In genomic region chr11:112334381-112334780, GRCh38 we compare ENCODE assay signal across 31 cellular contexts.
DNase-seq lines count a peak whose midpoint lies in the region; ATAC-seq and TF ChIP-seq lines count a peak whose summit lies in the region.
"Had no signal": no experiment of that assay in that cellular context is flagged by ENCODE, and none has a peak within 500 bp of the region (broad histone marks: within the 10 kb centered on the region; RNA-seq: fewer than 3 reads in every experiment).

No MANE protein-coding gene starts in this region.

- peaks cover 2% of the 10 kb centered on the region for H3K9me3 Mint-ChIP-seq in MCF 10A (ENCODE audit: unreplicated experiment)
- no peaks in the 10 kb centered on the region for H3K9me3 Mint-ChIP-seq in activated CD8-positive, alpha-beta T cell treated with anti-CD3 and anti-CD28 coated beads, Interleukin-2, amount 10 ng/mL, durations not matched to agents 7 days and 5 days (ENCODE audit: insufficient read depth)

- peak; percentile 75 for DNase-seq in MCF 10A (ENCODE audit: unreplicated experiment)
- DNase-seq in breast epithelium (ENCODE audit: low spot score in 2 of 2) = no peak
- DNase-seq in PC-9 = peak; percentile 14 to 39
- DNase-seq in esophagus squamous epithelium (lab: John Stamatoyannopoulos, UW) = no peak
- DNase-seq in NK-92 (lab: John Stamatoyannopoulos, UW; ENCODE audit: unreplicated experiment) = no peak
- DNase-seq in body of pancreas = no peak
- DNase-seq in NCI-H1417 (lab: John Stamatoyannopoulos, UW) = no peak
- no peak for DNase-seq in activated CD8-positive, alpha-beta T cell treated with anti-CD3 and anti-CD28 coated beads, Interleukin-2, amount 10 ng/mL, durations not matched to agents 7 days and 5 days
- DNase-seq: activated CD4-positive, alpha-beta T cell treated with anti-CD3 and anti-CD28 coated beads, Interleukin-2, amount 50 U/mL, for 4 hours; activated naive CD4-positive, alpha-beta T cell; activated T-cell treated with anti-CD3 and anti-CD28 coated beads, Interleukin-2, amount 50 U/mL, for 72 hours; AML-193; CD8-positive, alpha-beta T cell; cerebellar nuclear complex; H7; hippocampal formation; NCI-H1436; NCI-H2081; NCI-H345; NCI-H82; right cardiac atrium; stimulated activated CD4-positive, alpha-beta T cell treated with anti-CD3 and anti-CD28 coated beads, Interleukin-1b, Interleukin-23, amount 100 ng/mL, for 48 hours; stimulated activated naive CD8-positive, alpha-beta T cell treated with anti-CD3 and anti-CD28 coated beads, Interleukin-15, Interleukin-2, amounts not matched to agents 100 U/mL and 50 U/mL, for 24 hours; testis; uterus had no signal

- no peaks in the 10 kb centered on the region for H3K4me1 ChIP-seq in breast epithelium
- no peaks in the 10 kb centered on the region for H3K4me1 ChIP-seq in PC-9 (replicated peaks; ENCODE audit: insufficient read depth)
- peaks cover 0 to 21% (median 5%) of the 10 kb centered on the region in 3 donors for H3K4me1 ChIP-seq in esophagus squamous epithelium
- H3K4me1 ChIP-seq in body of pancreas = no peaks in the 10 kb centered on the region
- H3K4me1 ChIP-seq: A549, testis, uterus had no signal

- TF ChIP-seq POLR2A in breast epithelium (IDR thresholded peaks at IDR 0.05) (no peak), esophagus squamous epithelium (IDR thresholded peaks at IDR 0.05) (no peak), body of pancreas (IDR thresholded peaks at IDR 0.05) (no peak)

- H3K4me3 Mint-ChIP-seq in MCF 10A (ENCODE audit: unreplicated experiment) = no peak overlapping the region
- H3K4me3 Mint-ChIP-seq in activated CD8-positive, alpha-beta T cell treated with anti-CD3 and anti-CD28 coated beads, Interleukin-2, amount 10 ng/mL, durations not matched to agents 7 days and 5 days = no peak overlapping the region
- H3K4me3 Mint-ChIP-seq: activated T-cell treated with anti-CD3 and anti-CD28 coated beads, Interleukin-2, amount 50 U/mL, for 72 hours; CD8-positive, alpha-beta T cell; memory B cell had no signal

- BruUV-seq in MCF 10A (replicated peaks; lab: Mats Ljungman, UMichigan) (no TSS peak), PC-9 (replicated peaks; lab: Mats Ljungman, UMichigan) (no TSS peak)

- TF ChIP-seq CTCF in MCF 10A (IDR thresholded peaks at IDR 0.05; ENCODE audit: unreplicated experiment) (no peak), breast epithelium (IDR thresholded peaks at IDR 0.05) (no peak), PC-9 (conservative IDR thresholded peaks at IDR 0.05) (no peak), esophagus squamous epithelium (IDR thresholded peaks at IDR 0.05) (no peak), body of pancreas (IDR thresholded peaks at IDR 0.05) (no peak)

- H3K27me3 Mint-ChIP-seq in MCF 10A (ENCODE audit: insufficient read depth, unreplicated experiment) = peaks cover 62% of the 10 kb centered on the region
- H3K27me3 Mint-ChIP-seq in activated CD8-positive, alpha-beta T cell treated with anti-CD3 and anti-CD28 coated beads, Interleukin-2, amount 10 ng/mL, durations not matched to agents 7 days and 5 days (ENCODE audit: low read depth) = no peaks in the 10 kb centered on the region

- H3K27ac Mint-ChIP-seq in MCF 10A (ENCODE audit: low read depth, unreplicated experiment) = no peak overlapping the region
- H3K27ac Mint-ChIP-seq in activated CD8-positive, alpha-beta T cell treated with anti-CD3 and anti-CD28 coated beads, Interleukin-2, amount 10 ng/mL, durations not matched to agents 7 days and 5 days = no peak overlapping the region
- H3K27ac Mint-ChIP-seq: activated T-cell treated with anti-CD3 and anti-CD28 coated beads, Interleukin-2, amount 50 U/mL, for 72 hours; CD8-positive, alpha-beta T cell; memory B cell had no signal

- H2AFZ ChIP-seq in PC-9 = no peak overlapping the region

- H3K36me3 Mint-ChIP-seq in MCF 10A (ENCODE audit: insufficient read depth, unreplicated experiment) = peaks cover 6% of the 10 kb centered on the region
- H3K36me3 Mint-ChIP-seq in activated CD8-positive, alpha-beta T cell treated with anti-CD3 and anti-CD28 coated beads, Interleukin-2, amount 10 ng/mL, durations not matched to agents 7 days and 5 days (ENCODE audit: low read depth) = no peaks in the 10 kb centered on the region

- H3K4me2 ChIP-seq in PC-9 = no peak overlapping the region
- H3K4me2 ChIP-seq: A549, KMS-11, smooth muscle cell had no signal

- no peaks in the 10 kb centered on the region for H3K79me2 ChIP-seq in PC-9 (ENCODE audit: low read depth)

- no peak for ATAC-seq in body of pancreas
- ATAC-seq in activated CD8-positive, alpha-beta T cell treated with anti-CD3 and anti-CD28 coated beads, Interleukin-2, amount 10 ng/mL, durations not matched to agents 7 days and 5 days = no peak
- ATAC-seq: A549; activated T-cell treated with anti-CD3 and anti-CD28 coated beads, Interleukin-2, amount 50 U/mL, for 72 hours; CD8-positive, alpha-beta T cell; left lobe of liver; right cardiac atrium; stimulated activated naive CD8-positive, alpha-beta T cell treated with anti-CD3 and anti-CD28 coated beads, Interleukin-15, Interleukin-2, amounts not matched to agents 100 U/mL and 50 U/mL, for 24 hours had no signal

- H4K20me1 ChIP-seq in PC-9 (ENCODE audit: insufficient read depth) = no peaks in the 10 kb centered on the region

- 15 to 19% methylated on average over 4 of the region's 4 CpGs for WGBS in esophagus squamous epithelium, 2 donors
- 61 to 62% methylated on average over 3 to 4 of the region's 4 CpGs for WGBS in body of pancreas, 2 donors

- intact Hi-C loops in MCF 10A (cut with micrococcal nuclease) = no loop called here
- intact Hi-C loops in breast epithelium (cut with DNase I; ENCODE audit: low total_unique reads) = no loop called here
- intact Hi-C loops in PC-9 (cut with micrococcal nuclease; ENCODE audit: unreplicated experiment) = no loop called here
- intact Hi-C loops in esophagus squamous epithelium (cut with DNase I) = no loop called here
- intact Hi-C loops in body of pancreas (cut with DNase I) = no loop called here

- H3K9me3 ChIP-seq in breast epithelium (no peaks in the 10 kb centered on the region), PC-9 (ENCODE audit: insufficient read depth, low read depth) (no peaks in the 10 kb centered on the region), esophagus squamous epithelium (no peaks in the 10 kb centered on the region), body of pancreas (no peaks in the 10 kb centered on the region)
- H3K9me3 ChIP-seq: A549, testis, uterus had no signal

- POLR2A ChIA-PET in MCF 10A (lab: Yijun Ruan, JAX) = interaction anchor here (0.9 to 2.3 kb wide), 3 partner anchors 13 to 31 kb away, joined by 3 to 10 read pairs (median 4); no protein-coding TSS in a partner anchor
- POLR2A ChIA-PET in PC-9 (lab: Charles Lee; ENCODE audit: unreplicated experiment) = interaction anchor here (0.6 kb wide), 1 partner anchor 269 kb away, joined by 19 read pairs; no protein-coding TSS in a partner anchor
- POLR2A ChIA-PET in activated CD8-positive, alpha-beta T cell treated with anti-CD3 and anti-CD28 coated beads, Interleukin-2, amount 10 ng/mL, durations not matched to agents 7 days and 5 days (lab: Charles Lee) = no interaction called here

- H3K27me3 ChIP-seq in breast epithelium (no peaks in the 10 kb centered on the region), PC-9 (ENCODE audit: insufficient read depth, low read depth) (peaks cover 7% of the 10 kb centered on the region), esophagus squamous epithelium (no peaks in the 10 kb centered on the region), body of pancreas (no peaks in the 10 kb centered on the region)
- H3K27me3 ChIP-seq: testis, uterus had no signal

- H3K4me1 Mint-ChIP-seq in MCF 10A (ENCODE audit: insufficient read depth, unreplicated experiment) = no peaks in the 10 kb centered on the region
- no peaks in the 10 kb centered on the region for H3K4me1 Mint-ChIP-seq in activated CD8-positive, alpha-beta T cell treated with anti-CD3 and anti-CD28 coated beads, Interleukin-2, amount 10 ng/mL, durations not matched to agents 7 days and 5 days (ENCODE audit: low read depth)

- H3K36me3 ChIP-seq in breast epithelium = no peaks in the 10 kb centered on the region
- H3K36me3 ChIP-seq in PC-9 (ENCODE audit: low read depth) = no peaks in the 10 kb centered on the region
- H3K36me3 ChIP-seq in esophagus squamous epithelium = no peaks in the 10 kb centered on the region
- no peaks in the 10 kb centered on the region for H3K36me3 ChIP-seq in body of pancreas (replicated peaks in 1 of 2; ENCODE audit: insufficient read depth in 1 of 2, low read depth in 2 of 2)
- H3K36me3 ChIP-seq: uterus had no signal

- H3K4me3 ChIP-seq in breast epithelium (no peak overlapping the region), PC-9 (no peak overlapping the region), esophagus squamous epithelium (no peak overlapping the region), body of pancreas (no peak overlapping the region)
- H3K4me3 ChIP-seq: A549, SK-N-MC, smooth muscle cell, testis, uterus had no signal

- CTCF ChIA-PET in MCF 10A (lab: Yijun Ruan, JAX) = interaction anchor here (0.7 to 1.2 kb wide), 2 partner anchors 17 to 461 kb away, joined by 3 to 4 read pairs; no protein-coding TSS in a partner anchor
- CTCF ChIA-PET in PC-9 (lab: Charles Lee) = no interaction called here
- CTCF ChIA-PET in activated CD8-positive, alpha-beta T cell treated with anti-CD3 and anti-CD28 coated beads, Interleukin-2, amount 10 ng/mL, durations not matched to agents 7 days and 5 days (lab: Charles Lee) = no interaction called here

- no peaks in the 10 kb centered on the region for H3F3A ChIP-seq in PC-9 (ENCODE audit: insufficient read depth, low read depth)

- no peak overlapping the region for H3K27ac ChIP-seq in breast epithelium
- H3K27ac ChIP-seq in PC-9 = no peak overlapping the region
- H3K27ac ChIP-seq in esophagus squamous epithelium = peak overlapping the region in 3 of 4 donors; percentile 2 to 54 (median 25)
- H3K27ac ChIP-seq in body of pancreas = no peak overlapping the region
- H3K27ac ChIP-seq: A549, KMS-11, SK-N-MC, testis, uterus had no signal

- H3K9me2 ChIP-seq in PC-9 (ENCODE audit: insufficient read depth) = no peaks in the 10 kb centered on the region

Comparison
In these comparisons a context has a peak if more than half of its experiments do, and no peak if none do; other contexts are left out.
1. DNase-seq: peak in MCF 10A (single experiment) and PC-9 (2 of 2); none in breast epithelium (0 of 2), esophagus squamous epithelium (single experiment), NK-92 (single experiment), body of pancreas (0 of 4), NCI-H1417 (0 of 3) and activated CD8-positive, alpha-beta T cell treated with anti-CD3 and anti-CD28 coated beads, Interleukin-2, amount 10 ng/mL, durations not matched to agents 7 days and 5 days (single experiment).
2. H3K27ac ChIP-seq: peak in esophagus squamous epithelium (3 of 4); none in breast epithelium (0 of 2), PC-9 (single experiment) and body of pancreas (0 of 4).